9 cellular contexts compared by ENCODE assay signal in genomic region chr13:23510979-23511735, GRCh38. TPM values are rescaled to one million over a fixed set of nuclear protein-coding genes. Genes with fewer than 3 reads are reported as not detected.
DNase-seq lines count a peak whose midpoint lies in the region; TF ChIP-seq lines count a peak whose summit lies in the region.
"Had no signal": no experiment of that assay in that cellular context is flagged by ENCODE, and none has a peak within 500 bp of the region (broad histone marks: within the 10 kb centered on the region; RNA-seq: fewer than 3 reads in every experiment).

No MANE protein-coding gene starts in this region.

- 62 to 69% methylated on average over 4 of the region's 4 CpGs for WGBS in sigmoid colon, 2 donors

- DNase-seq in NOMO-1 (lab: John Stamatoyannopoulos, UW; ENCODE audit: unreplicated experiment in 2 of 2), result peak; percentile 4 to 27
- DNase-seq in NOMO-1 treated with dmso at 0.1 percent for 144 hours (lab: John Stamatoyannopoulos, UW; ENCODE audit: unreplicated experiment), result no peak
- peak; percentile 98 for DNase-seq in NCI-H82 (lab: John Stamatoyannopoulos, UW)
- peak; percentile 37 for DNase-seq in fibroblast of peridontal ligament (ENCODE audit: extremely low read depth)
- no peak for DNase-seq in COLO668 (lab: John Stamatoyannopoulos, UW; ENCODE audit: unreplicated experiment)
- no peak for DNase-seq in sigmoid colon
- no peak for DNase-seq in NCI-H510A (lab: John Stamatoyannopoulos, UW)
- DNase-seq: right lobe of liver had no signal

- H3K36me3 ChIP-seq in sigmoid colon, result no peaks in the 10 kb centered on the region
- H3K36me3 ChIP-seq: right lobe of liver had no signal

- no peaks in the 10 kb centered on the region for H3K27me3 ChIP-seq in sigmoid colon
- H3K27me3 ChIP-seq: right lobe of liver had no signal

- intact Hi-C loops in sigmoid colon (cut with DNase I), result no loop called here

- TF ChIP-seq POLR2A in sigmoid colon (IDR thresholded peaks at IDR 0.05), result no peak

- no peak overlapping the region for H3K4me3 ChIP-seq in skin epidermis
- no peak overlapping the region for H3K4me3 ChIP-seq in sigmoid colon
- H3K4me3 ChIP-seq: right lobe of liver had no signal

- no peaks in the 10 kb centered on the region for H3K9me3 ChIP-seq in sigmoid colon
- H3K9me3 ChIP-seq: right lobe of liver had no signal

- H3K4me1 ChIP-seq in sigmoid colon, result no peaks in the 10 kb centered on the region
- H3K4me1 ChIP-seq: right lobe of liver had no signal

- TF ChIP-seq EP300 in sigmoid colon (IDR thresholded peaks at IDR 0.05), result no peak

- TF ChIP-seq CTCF in sigmoid colon (IDR thresholded peaks at IDR 0.05), result no peak

- H3K27ac ChIP-seq in skin epidermis (peak overlapping the region in 13 of 21 experiments; percentile 19 to 58 (median 42)), sigmoid colon (no peak overlapping the region)
- H3K27ac ChIP-seq: right lobe of liver had no signal

RNA-seq across cellular contexts. Expression of gene TNFRSF19, which starts 59.1 kb away (rescaled TPM):
- 1 to 10 TPM; 1.3 to 4.2 (median 3.2) TPM for total RNA-seq in sigmoid colon
- polyA plus RNA-seq in sigmoid colon, result under 1 TPM in 2 of 3 donors, not detected in 1; 0.60 to 0.96 TPM

Comparison
In these comparisons a context has a peak if more than half of its experiments do, and no peak if none do; other contexts are left out.
1. DNase-seq: peak in NOMO-1 (2 of 2), NCI-H82 (single experiment) and fibroblast of peridontal ligament (single experiment); none in NOMO-1 treated with dmso at 0.1 percent for 144 hours (single experiment), COLO668 (single experiment), sigmoid colon (single experiment) and NCI-H510A (single experiment).
2. H3K27ac ChIP-seq: peak in skin epidermis (13 of 21); none in sigmoid colon (0 of 4).